In the genomic region with DNA sequence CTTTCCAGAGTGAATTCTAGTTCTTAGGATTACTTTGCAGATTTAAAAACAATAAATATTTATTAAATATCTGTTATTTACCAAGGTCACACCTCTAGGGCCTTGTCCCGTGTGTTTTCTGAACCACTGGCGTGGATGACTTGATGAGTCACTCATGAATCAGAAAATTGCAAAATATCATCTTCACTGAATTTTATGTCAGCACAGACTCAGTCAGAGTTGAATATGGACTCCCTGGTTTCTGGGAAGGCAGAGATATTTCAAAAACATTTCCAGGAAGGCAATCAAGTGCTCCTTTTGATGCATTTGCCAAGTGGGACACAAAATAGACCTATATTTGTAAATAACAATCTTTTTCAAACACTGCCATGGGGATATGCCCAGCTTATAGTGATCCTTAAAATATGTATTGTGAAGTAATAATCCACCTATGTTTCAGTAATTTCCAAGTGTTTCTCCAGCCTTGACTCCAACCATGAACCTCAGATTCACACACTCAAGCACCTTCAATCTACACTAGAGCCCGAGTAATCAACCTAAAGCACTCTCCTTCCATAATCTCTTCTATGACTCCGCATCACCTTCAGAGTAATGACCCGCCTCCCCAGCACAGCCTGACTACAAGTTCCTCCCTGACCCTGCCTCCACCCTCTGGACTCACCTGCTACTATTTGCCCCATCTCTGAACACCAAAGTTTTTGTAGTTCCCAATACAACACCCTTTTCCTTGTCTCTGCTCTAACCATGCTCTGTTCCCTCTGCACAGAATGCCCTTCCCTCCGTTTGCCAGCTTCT, we compare ENCODE assay signal across 1 cellular context.
TF ChIP-seq lines count a peak whose summit lies in the region.

No MANE protein-coding gene starts in this region.

TF ChIP-seq in SK-N-SH, 30 proteins besides CTCF, POLR2A, EP300 and RAD21:
- TF ChIP-seq, protein P1, sequence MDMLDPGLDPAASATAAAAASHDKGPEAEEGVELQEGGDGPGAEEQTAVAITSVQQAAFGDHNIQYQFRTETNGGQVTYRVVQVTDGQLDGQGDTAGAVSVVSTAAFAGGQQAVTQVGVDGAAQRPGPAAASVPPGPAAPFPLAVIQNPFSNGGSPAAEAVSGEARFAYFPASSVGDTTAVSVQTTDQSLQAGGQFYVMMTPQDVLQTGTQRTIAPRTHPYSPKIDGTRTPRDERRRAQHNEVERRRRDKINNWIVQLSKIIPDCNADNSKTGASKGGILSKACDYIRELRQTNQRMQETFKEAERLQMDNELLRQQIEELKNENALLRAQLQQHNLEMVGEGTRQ (IDR thresholded peaks at IDR 0.05; ENCODE audit: borderline replicate concordance, low read depth, low read length) = no peak
- no peak for TF ChIP-seq SMC3 (IDR thresholded peaks at IDR 0.05; ENCODE audit: low read depth, low read length)
- TF ChIP-seq RFX5 (IDR thresholded peaks at IDR 0.05; ENCODE audit: low read length) = no peak
- no peak for TF ChIP-seq MXI1 (IDR thresholded peaks at IDR 0.05; ENCODE audit: low read depth, low read length)
- TF ChIP-seq SIN3A (IDR thresholded peaks at IDR 0.05; ENCODE audit: borderline replicate concordance, low read depth, low read length) = no peak
- TF ChIP-seq, protein P2, sequence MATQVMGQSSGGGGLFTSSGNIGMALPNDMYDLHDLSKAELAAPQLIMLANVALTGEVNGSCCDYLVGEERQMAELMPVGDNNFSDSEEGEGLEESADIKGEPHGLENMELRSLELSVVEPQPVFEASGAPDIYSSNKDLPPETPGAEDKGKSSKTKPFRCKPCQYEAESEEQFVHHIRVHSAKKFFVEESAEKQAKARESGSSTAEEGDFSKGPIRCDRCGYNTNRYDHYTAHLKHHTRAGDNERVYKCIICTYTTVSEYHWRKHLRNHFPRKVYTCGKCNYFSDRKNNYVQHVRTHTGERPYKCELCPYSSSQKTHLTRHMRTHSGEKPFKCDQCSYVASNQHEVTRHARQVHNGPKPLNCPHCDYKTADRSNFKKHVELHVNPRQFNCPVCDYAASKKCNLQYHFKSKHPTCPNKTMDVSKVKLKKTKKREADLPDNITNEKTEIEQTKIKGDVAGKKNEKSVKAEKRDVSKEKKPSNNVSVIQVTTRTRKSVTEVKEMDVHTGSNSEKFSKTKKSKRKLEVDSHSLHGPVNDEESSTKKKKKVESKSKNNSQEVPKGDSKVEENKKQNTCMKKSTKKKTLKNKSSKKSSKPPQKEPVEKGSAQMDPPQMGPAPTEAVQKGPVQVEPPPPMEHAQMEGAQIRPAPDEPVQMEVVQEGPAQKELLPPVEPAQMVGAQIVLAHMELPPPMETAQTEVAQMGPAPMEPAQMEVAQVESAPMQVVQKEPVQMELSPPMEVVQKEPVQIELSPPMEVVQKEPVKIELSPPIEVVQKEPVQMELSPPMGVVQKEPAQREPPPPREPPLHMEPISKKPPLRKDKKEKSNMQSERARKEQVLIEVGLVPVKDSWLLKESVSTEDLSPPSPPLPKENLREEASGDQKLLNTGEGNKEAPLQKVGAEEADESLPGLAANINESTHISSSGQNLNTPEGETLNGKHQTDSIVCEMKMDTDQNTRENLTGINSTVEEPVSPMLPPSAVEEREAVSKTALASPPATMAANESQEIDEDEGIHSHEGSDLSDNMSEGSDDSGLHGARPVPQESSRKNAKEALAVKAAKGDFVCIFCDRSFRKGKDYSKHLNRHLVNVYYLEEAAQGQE (IDR thresholded peaks at IDR 0.05; ENCODE audit: low read depth, low read length) = no peak
- TF ChIP-seq NFIC (IDR thresholded peaks at IDR 0.05; ENCODE audit: borderline replicate concordance) = 0 out of 2 replicates have a peak, but pooled peaks have one; percentile 16
- no peak for TF ChIP-seq YY1 (IDR thresholded peaks at IDR 0.05; ENCODE audit: low read depth)
- no peak for TF ChIP-seq MEF2A (IDR thresholded peaks at IDR 0.05; ENCODE audit: borderline replicate concordance, low read depth)
- TF ChIP-seq, protein P3, sequence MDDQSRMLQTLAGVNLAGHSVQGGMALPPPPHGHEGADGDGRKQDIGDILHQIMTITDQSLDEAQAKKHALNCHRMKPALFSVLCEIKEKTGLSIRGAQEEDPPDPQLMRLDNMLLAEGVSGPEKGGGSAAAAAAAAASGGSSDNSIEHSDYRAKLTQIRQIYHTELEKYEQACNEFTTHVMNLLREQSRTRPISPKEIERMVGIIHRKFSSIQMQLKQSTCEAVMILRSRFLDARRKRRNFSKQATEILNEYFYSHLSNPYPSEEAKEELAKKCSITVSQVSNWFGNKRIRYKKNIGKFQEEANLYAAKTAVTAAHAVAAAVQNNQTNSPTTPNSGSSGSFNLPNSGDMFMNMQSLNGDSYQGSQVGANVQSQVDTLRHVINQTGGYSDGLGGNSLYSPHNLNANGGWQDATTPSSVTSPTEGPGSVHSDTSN (IDR thresholded peaks at IDR 0.05) = 0 out of 2 replicates have a peak, but pooled peaks have one; percentile 31
- peak; percentile 78 for TF ChIP-seq JUND (IDR thresholded peaks at IDR 0.05)
- peak; percentile 90 for TF ChIP-seq FOSL2 (IDR thresholded peaks at IDR 0.05; ENCODE audit: borderline replicate concordance, low read depth)
- TF ChIP-seq ZBTB33 (IDR thresholded peaks at IDR 0.05; ENCODE audit: borderline replicate concordance, low read depth) = no peak
- TF ChIP-seq POLR2AphosphoS5 (IDR thresholded peaks at IDR 0.05; ENCODE audit: low read depth, low read length) = no peak
- TF ChIP-seq ELF1 (IDR thresholded peaks at IDR 0.05) = no peak
- no peak for TF ChIP-seq TCF12 (IDR thresholded peaks at IDR 0.05)
- no peak for TF ChIP-seq TAF1 (IDR thresholded peaks at IDR 0.05; ENCODE audit: borderline replicate concordance, low read depth, low read length)
- TF ChIP-seq, protein P4, sequence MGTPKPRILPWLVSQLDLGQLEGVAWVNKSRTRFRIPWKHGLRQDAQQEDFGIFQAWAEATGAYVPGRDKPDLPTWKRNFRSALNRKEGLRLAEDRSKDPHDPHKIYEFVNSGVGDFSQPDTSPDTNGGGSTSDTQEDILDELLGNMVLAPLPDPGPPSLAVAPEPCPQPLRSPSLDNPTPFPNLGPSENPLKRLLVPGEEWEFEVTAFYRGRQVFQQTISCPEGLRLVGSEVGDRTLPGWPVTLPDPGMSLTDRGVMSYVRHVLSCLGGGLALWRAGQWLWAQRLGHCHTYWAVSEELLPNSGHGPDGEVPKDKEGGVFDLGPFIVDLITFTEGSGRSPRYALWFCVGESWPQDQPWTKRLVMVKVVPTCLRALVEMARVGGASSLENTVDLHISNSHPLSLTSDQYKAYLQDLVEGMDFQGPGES (IDR thresholded peaks at IDR 0.05; ENCODE audit: low read depth, low read length) = no peak
- TF ChIP-seq GATA2 (CRISPR knock-in tag; IDR thresholded peaks at IDR 0.05) = no peak
- TF ChIP-seq MAX (IDR thresholded peaks at IDR 0.05; ENCODE audit: low read depth) = peak; percentile 50; the same call in 1 of the 2 replicates
- TF ChIP-seq EZH2phosphoT487 (IDR thresholded peaks at IDR 0.05; ENCODE audit: borderline replicate concordance, low read depth) = no peak
- no peak for TF ChIP-seq USF1 (IDR thresholded peaks at IDR 0.05; ENCODE audit: borderline replicate concordance, low read depth)
- TF ChIP-seq TEAD4 (IDR thresholded peaks at IDR 0.05; ENCODE audit: borderline replicate concordance, insufficient read depth) = no peak
- TF ChIP-seq GABPA (IDR thresholded peaks at IDR 0.05; ENCODE audit: low read depth) = no peak
- TF ChIP-seq RXRA (IDR thresholded peaks at IDR 0.05; ENCODE audit: borderline replicate concordance, low read depth) = 0 out of 2 replicates have a peak, but pooled peaks have one; percentile 21
- no peak for TF ChIP-seq FOXJ3 (CRISPR knock-in tag; IDR thresholded peaks at IDR 0.05)
- no peak for TF ChIP-seq FOXM1 (IDR thresholded peaks at IDR 0.05; ENCODE audit: low read depth)
- no peak for TF ChIP-seq NRF1 (IDR thresholded peaks at IDR 0.05; ENCODE audit: low read depth, low read length)
- TF ChIP-seq CHD2 (IDR thresholded peaks at IDR 0.05; ENCODE audit: low read length, partially characterized antibody) = no peak
